19 cellular contexts compared by ENCODE assay signal in the genomic region with DNA sequence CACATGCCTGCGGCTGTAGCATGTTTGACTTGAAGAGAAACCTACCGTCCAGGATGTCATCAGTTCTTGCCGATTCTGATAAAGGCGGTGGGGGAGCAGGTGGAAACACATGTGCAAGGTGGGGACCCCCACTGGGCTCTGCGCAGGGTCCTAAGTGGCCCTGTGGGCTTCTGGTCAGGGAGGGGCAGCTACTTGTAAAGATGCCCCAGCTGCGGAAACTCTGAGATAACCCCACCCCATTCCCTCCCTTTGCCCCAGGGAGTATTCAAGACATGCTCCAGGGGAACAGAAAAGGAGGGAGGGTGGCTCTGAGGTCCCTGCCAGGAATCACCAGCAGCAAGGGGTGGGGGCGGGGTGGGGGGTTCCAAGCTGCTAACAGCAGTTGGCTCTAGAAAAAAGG.
DNase-seq lines count a peak whose midpoint lies in the region; ATAC-seq and TF ChIP-seq lines count a peak whose summit lies in the region.
"Had no signal": no experiment of that assay in that cellular context is flagged by ENCODE, and none has a peak within 500 bp of the region (broad histone marks: within the 10 kb centered on the region; RNA-seq: fewer than 3 reads in every experiment).

No MANE protein-coding gene starts in this region.

- H4K91ac ChIP-seq in H9 (ENCODE audit: insufficient read length, low read depth, low read length) = no peak overlapping the region

- H3K9ac ChIP-seq in ES-I3 (ENCODE audit: low read depth, low read length) = peak overlapping the region; percentile 22; the same call in 1 of the 2 replicates
- H3K9ac ChIP-seq in H9 (ENCODE audit: extremely low read depth, insufficient read length, low read length) = no peak overlapping the region
- no peak overlapping the region for H3K9ac ChIP-seq in mesendoderm (ENCODE audit: low read length)
- H3K9ac ChIP-seq: BLaER1 had no signal

- TF ChIP-seq CTCF in H9 (conservative IDR thresholded peaks at IDR 0.05) = no peak
- TF ChIP-seq CTCF in esophagus muscularis mucosa (IDR thresholded peaks at IDR 0.05) = no peak

- no peaks in the 10 kb centered on the region for H3K79me2 ChIP-seq in H9 (ENCODE audit: insufficient read depth, low read length)
- H3K79me2 ChIP-seq in mesendoderm (ENCODE audit: control insufficient read depth, insufficient read depth, low read length) = no peaks in the 10 kb centered on the region

- no peaks in the 10 kb centered on the region for H3K36me3 Mint-ChIP-seq in H9 (ENCODE audit: insufficient read depth in 1 of 3, low read depth in 3 of 3)
- H3K36me3 Mint-ChIP-seq in activated CD4-positive, alpha-beta T cell treated with anti-CD3 and anti-CD28 coated beads for 36 hours (ENCODE audit: low read depth) = no peaks in the 10 kb centered on the region
- H3K36me3 Mint-ChIP-seq: CD8-positive, alpha-beta memory T cell had no signal

- POLR2A ChIA-PET in activated CD4-positive, alpha-beta T cell treated with anti-CD3 and anti-CD28 coated beads for 36 hours (lab: Charles Lee) = no interaction called here

- no peaks in the 10 kb centered on the region for H3K27me3 ChIP-seq in H9 (ENCODE audit: insufficient read depth, low read length)
- H3K27me3 ChIP-seq in esophagus muscularis mucosa = peaks cover 0 to 7% (median 0%) of the 10 kb centered on the region in 4 donors
- H3K27me3 ChIP-seq in mesendoderm (ENCODE audit: insufficient read depth, low read length, poor library complexity) = no peaks in the 10 kb centered on the region
- H3K27me3 ChIP-seq: BE2C, BLaER1 had no signal

- no peak overlapping the region for H2BK20ac ChIP-seq in H9 (ENCODE audit: low read depth, low read length, poor library complexity, severe bottlenecking)

- H3K9me3 ChIP-seq in ES-I3 (ENCODE audit: control insufficient read depth, insufficient read depth, low read length) = no peaks in the 10 kb centered on the region
- no peaks in the 10 kb centered on the region for H3K9me3 ChIP-seq in H9 (ENCODE audit: control insufficient read depth, low read depth, low read length)
- no peaks in the 10 kb centered on the region for H3K9me3 ChIP-seq in esophagus muscularis mucosa
- H3K9me3 ChIP-seq: BE2C, BLaER1 had no signal

- peaks cover 3% of the 10 kb centered on the region; the same call in 1 of the 2 replicates for H3K27me3 Mint-ChIP-seq in H9 (ENCODE audit: low read depth)
- H3K27me3 Mint-ChIP-seq in activated CD4-positive, alpha-beta T cell treated with anti-CD3 and anti-CD28 coated beads for 36 hours = peaks cover 2% of the 10 kb centered on the region
- H3K27me3 Mint-ChIP-seq: CD8-positive, alpha-beta memory T cell had no signal

- no peak overlapping the region for H3K27ac ChIP-seq in H9 (ENCODE audit: insufficient read length, low read depth, low read length)
- H3K27ac ChIP-seq in esophagus muscularis mucosa (replicated peaks in 1 of 4) = no peak overlapping the region
- no peak overlapping the region for H3K27ac ChIP-seq in mesendoderm (ENCODE audit: low read depth, low read length)
- H3K27ac ChIP-seq: BLaER1, C4-2B had no signal

- H3K4me1 ChIP-seq in ES-I3 (ENCODE audit: insufficient read depth, low read length) (peaks cover 5% of the 10 kb centered on the region), H9 (ENCODE audit: insufficient read depth, low read length) (no peaks in the 10 kb centered on the region), esophagus muscularis mucosa (no peaks in the 10 kb centered on the region), mesendoderm (ENCODE audit: control insufficient read depth, low read depth, low read length) (no peaks in the 10 kb centered on the region)
- H3K4me1 ChIP-seq: BE2C, BLaER1 had no signal

- H3K4ac ChIP-seq in H9 (ENCODE audit: low read depth, low read length) (no peak overlapping the region), mesendoderm (ENCODE audit: low read depth, low read length) (no peak overlapping the region)

- H2BK120ac ChIP-seq in H9 (ENCODE audit: low read depth, low read length, poor library complexity, severe bottlenecking) = no peak overlapping the region
- H2BK120ac ChIP-seq in mesendoderm (ENCODE audit: low read depth, low read length) = no peak overlapping the region

- no peak for TF ChIP-seq POLR2A in esophagus muscularis mucosa (IDR thresholded peaks at IDR 0.05; ENCODE audit: low read depth)

- H4K20me1 ChIP-seq in H9 (ENCODE audit: control insufficient read depth, insufficient read depth, insufficient read length) = no peaks in the 10 kb centered on the region
- H4K20me1 ChIP-seq: BLaER1 had no signal

- no peaks in the 10 kb centered on the region for H3K9me3 Mint-ChIP-seq in H9
- H3K9me3 Mint-ChIP-seq in activated CD4-positive, alpha-beta T cell treated with anti-CD3 and anti-CD28 coated beads for 36 hours (ENCODE audit: low read depth) = no peaks in the 10 kb centered on the region
- H3K9me3 Mint-ChIP-seq: CD4-positive, alpha-beta T cell had no signal

- no peak overlapping the region for H3K56ac ChIP-seq in H9 (ENCODE audit: insufficient read length, low read depth, low read length)
- no peak overlapping the region for H3K56ac ChIP-seq in mesendoderm (ENCODE audit: low read length)

- no peak overlapping the region for H3K18ac ChIP-seq in H9 (ENCODE audit: insufficient read length, low read depth, low read length)
- no peak overlapping the region for H3K18ac ChIP-seq in mesendoderm (ENCODE audit: low read length)

- TF ChIP-seq EP300 in esophagus muscularis mucosa (IDR thresholded peaks at IDR 0.05) = no peak

- ATAC-seq in GM21825 (IDR thresholded peaks at IDR 0.05; ENCODE audit: unreplicated experiment) = no peak
- no peak for ATAC-seq in activated CD4-positive, alpha-beta T cell treated with anti-CD3 and anti-CD28 coated beads for 36 hours

- intact Hi-C loops in esophagus muscularis mucosa (cut with DNase I) = no loop called here
- intact Hi-C loops in activated CD4-positive, alpha-beta T cell treated with anti-CD3 and anti-CD28 coated beads for 36 hours (cut with DNase I, micrococcal nuclease) = no loop called here

- no peak overlapping the region for H2BK15ac ChIP-seq in H9 (ENCODE audit: low read depth, low read length)
- no peak overlapping the region for H2BK15ac ChIP-seq in mesendoderm (replicated peaks; ENCODE audit: low read depth)

- no peaks in the 10 kb centered on the region for H3K36me3 ChIP-seq in ES-I3 (ENCODE audit: insufficient read depth, low read length)
- no peaks in the 10 kb centered on the region for H3K36me3 ChIP-seq in esophagus muscularis mucosa
- no peaks in the 10 kb centered on the region for H3K36me3 ChIP-seq in mesendoderm (ENCODE audit: control insufficient read depth, insufficient read depth, low read length)
- H3K36me3 ChIP-seq: BLaER1 had no signal

- H3K4me3 ChIP-seq in esophagus muscularis mucosa (no peak overlapping the region), mesendoderm (ENCODE audit: low read length) (no peak overlapping the region)
- H3K4me3 ChIP-seq: BLaER1 had no signal

- H3K4me3 Mint-ChIP-seq in H9 = no peak overlapping the region
- no peak overlapping the region for H3K4me3 Mint-ChIP-seq in activated CD4-positive, alpha-beta T cell treated with anti-CD3 and anti-CD28 coated beads for 36 hours
- H3K4me3 Mint-ChIP-seq: CD4-positive, alpha-beta T cell; CD8-positive, alpha-beta memory T cell had no signal

- no peak overlapping the region for H3T11ph ChIP-seq in H9 (ENCODE audit: low read length)

- no peak overlapping the region for H2BK12ac ChIP-seq in H9 (ENCODE audit: insufficient read length, low read depth, low read length)

- DNase-seq in H9 = peak; percentile 61
- peak; percentile 88 for DNase-seq in esophagus muscularis mucosa (ENCODE audit: extremely low spot score)
- peak; percentile 8 for DNase-seq in mesendoderm
- DNase-seq in DMS114 treated with DMSO at 0.1 percent for 48 hours (lab: John Stamatoyannopoulos, UW; ENCODE audit: unreplicated experiment) = no peak
- no peak for DNase-seq in activated CD4-positive, alpha-beta T cell treated with anti-CD3 and anti-CD28 coated beads for 36 hours
- no peak for DNase-seq in C1 segment of cervical spinal cord (lab: John Stamatoyannopoulos, UW)
- DNase-seq: 8988T; ACHN; BE2C; CD4-positive, alpha-beta T cell; CD8-positive, alpha-beta memory T cell; COR-L47; DMS 273 treated with DMSO at 0.1 percent for 48 hours; DMS79 treated with DMSO at 0.1 percent for 48 hours; GF-D8 had no signal

- H2AK5ac ChIP-seq in H9 (ENCODE audit: insufficient read length, low read length) (no peak overlapping the region), mesendoderm (ENCODE audit: low read length) (no peak overlapping the region)

- no peaks in the 10 kb centered on the region for H3K23me2 ChIP-seq in H9 (ENCODE audit: insufficient read length, low read depth, low read length, poor library complexity, severe bottlenecking)

- H4K5ac ChIP-seq in H9 (ENCODE audit: insufficient read length, low read depth, low read length) (no peak overlapping the region), mesendoderm (ENCODE audit: low read length) (no peak overlapping the region)

- H3K14ac ChIP-seq in H9 (ENCODE audit: insufficient read depth, low read length) = no peak overlapping the region

- H3K23ac ChIP-seq in H9 (ENCODE audit: insufficient read length, low read depth, low read length) (no peak overlapping the region), mesendoderm (ENCODE audit: low read length) (no peak overlapping the region)

- H3K4me2 ChIP-seq in H9 (ENCODE audit: insufficient read depth, insufficient read length, low read length) (no peak overlapping the region), mesendoderm (ENCODE audit: low read length) (no peak overlapping the region)
- H3K4me2 ChIP-seq: BLaER1 had no signal

- no peak overlapping the region for H2AFZ ChIP-seq in H9 (ENCODE audit: low read length)

- CTCF ChIA-PET in activated CD4-positive, alpha-beta T cell treated with anti-CD3 and anti-CD28 coated beads for 36 hours (lab: Charles Lee) = no interaction called here

- H3K27ac Mint-ChIP-seq in H9 = no peak overlapping the region
- H3K27ac Mint-ChIP-seq in activated CD4-positive, alpha-beta T cell treated with anti-CD3 and anti-CD28 coated beads for 36 hours = no peak overlapping the region
- H3K27ac Mint-ChIP-seq: CD4-positive, alpha-beta T cell; CD8-positive, alpha-beta memory T cell had no signal

- no CpG with 5 or more reads among the region's 7 CpGs for WGBS in H9 (ENCODE audit: extremely low coverage, insufficient read length, low lambda C conversion rate)
- WGBS in esophagus muscularis mucosa = 68% methylated on average over 7 of the region's 7 CpGs
- no CpG with 5 or more reads among the region's 7 CpGs for WGBS in mesendoderm (ENCODE audit: extremely low coverage, insufficient coverage, low lambda C conversion rate)

- H4K8ac ChIP-seq in H9 (replicated peaks; ENCODE audit: insufficient read length, low read depth, low read length) = no peak overlapping the region
- no peak overlapping the region for H4K8ac ChIP-seq in mesendoderm (ENCODE audit: low read depth, low read length)

- no peaks in the 10 kb centered on the region for H3K79me1 ChIP-seq in H9 (ENCODE audit: insufficient read depth, low read depth, low read length, poor library complexity, severe bottlenecking)
- no peaks in the 10 kb centered on the region for H3K79me1 ChIP-seq in mesendoderm (ENCODE audit: low read length)

- H3K4me1 Mint-ChIP-seq in H9 = peaks cover 8 to 9% of the 10 kb centered on the region in 2 experiments
- H3K4me1 Mint-ChIP-seq in activated CD4-positive, alpha-beta T cell treated with anti-CD3 and anti-CD28 coated beads for 36 hours = no peaks in the 10 kb centered on the region
- H3K4me1 Mint-ChIP-seq: CD8-positive, alpha-beta memory T cell had no signal

- H2BK5ac ChIP-seq in H9 (ENCODE audit: insufficient read length, low read length) = no peak overlapping the region
- H2BK5ac ChIP-seq in mesendoderm (ENCODE audit: low read length) = no peak overlapping the region

Comparison
In these comparisons a context has a peak if more than half of its experiments do, and no peak if none do; other contexts are left out.
1. DNase-seq: peak in H9 (single experiment), esophagus muscularis mucosa (single experiment) and mesendoderm (single experiment); none in DMS114 treated with DMSO at 0.1 percent for 48 hours (single experiment), activated CD4-positive, alpha-beta T cell treated with anti-CD3 and anti-CD28 coated beads for 36 hours (single experiment) and C1 segment of cervical spinal cord (0 of 14).